ENCODE assay signal across 8 cellular contexts in the genomic region with DNA sequence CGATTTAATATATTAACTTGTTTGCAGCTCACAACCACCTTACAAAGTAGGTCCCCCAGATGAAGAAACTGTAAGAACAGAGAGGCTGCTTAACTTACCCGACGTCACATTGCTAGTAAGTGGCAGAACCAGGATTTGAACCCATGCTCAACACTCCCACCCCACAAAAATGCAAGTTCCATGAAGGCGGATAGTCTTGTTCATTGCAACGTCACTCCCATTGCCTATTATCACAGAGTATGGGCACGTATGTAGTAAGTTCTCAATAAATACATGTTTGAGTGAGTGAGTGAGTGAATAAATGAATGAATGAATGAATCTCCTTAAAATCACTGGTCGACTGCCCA. TPM values are rescaled to one million over a fixed set of nuclear protein-coding genes. Genes with fewer than 3 reads are reported as not detected.
DNase-seq lines count a peak whose midpoint lies in the region; ATAC-seq, FAIRE-seq and TF ChIP-seq lines count a peak whose summit lies in the region.

No MANE protein-coding gene starts in this region.

- H3K36me3 Mint-ChIP-seq in activated CD4-positive, alpha-beta T cell treated with anti-CD3 and anti-CD28 coated beads, Interleukin-2, amount 10 ng/mL, durations not matched to agents 7 days and 5 days (ENCODE audit: low read depth), result no peaks in the 10 kb centered on the region

- CTCF ChIA-PET in activated CD4-positive, alpha-beta T cell treated with anti-CD3 and anti-CD28 coated beads, Interleukin-2, amount 10 ng/mL, durations not matched to agents 7 days and 5 days (lab: Charles Lee), result no interaction called here

- POLR2A ChIA-PET in activated CD4-positive, alpha-beta T cell treated with anti-CD3 and anti-CD28 coated beads, Interleukin-2, amount 10 ng/mL, durations not matched to agents 7 days and 5 days (lab: Charles Lee), result interaction anchor here (0.6 kb wide), 1 partner anchor 29 kb away, joined by 3 read pairs; no protein-coding TSS in a partner anchor

- peak overlapping the region; percentile 83 for H3K9ac ChIP-seq in adipocyte (ENCODE audit: low read length)

- TF ChIP-seq CTCF in left lung (IDR thresholded peaks at IDR 0.05), result no peak

- H3K4me3 ChIP-seq in adipocyte (ENCODE audit: low read length) (peak overlapping the region; percentile 87), left lung (peak overlapping the region; percentile 56 to 76), thymus (ENCODE audit: low read length) (peak overlapping the region; percentile 87)

- no peak for ATAC-seq in left lung

- H3K27me3 ChIP-seq in adipocyte (replicated peaks; ENCODE audit: control insufficient read depth, insufficient read depth, low read length) (peaks cover 5% of the 10 kb centered on the region), left lung (no peaks in the 10 kb centered on the region), thymus (ENCODE audit: control insufficient read depth, insufficient read depth) (no peaks in the 10 kb centered on the region)

- H3K27me3 Mint-ChIP-seq in activated CD4-positive, alpha-beta T cell treated with anti-CD3 and anti-CD28 coated beads, Interleukin-2, amount 10 ng/mL, durations not matched to agents 7 days and 5 days, result peaks cover 10% of the 10 kb centered on the region

- H3K27ac Mint-ChIP-seq in activated CD4-positive, alpha-beta T cell treated with anti-CD3 and anti-CD28 coated beads, Interleukin-2, amount 10 ng/mL, durations not matched to agents 7 days and 5 days, result peak overlapping the region; percentile 90

- no peak for FAIRE-seq in RCC 7860 (lab: Jason Lieb, UNC)

- 70% methylated on average over 7 of the region's 7 CpGs for WGBS in thymus

- intact Hi-C loops in left lung (cut with DNase I), result no loop called here

- H3K27ac ChIP-seq in left lung, result peak overlapping the region in 1 of 2 donors; percentile 80
- H3K27ac ChIP-seq in thymus (ENCODE audit: low read depth), result no peak overlapping the region

- H3K4me1 ChIP-seq in adipocyte (ENCODE audit: control insufficient read depth, insufficient read depth, low read length), result peaks cover 13% of the 10 kb centered on the region
- peaks cover 11 to 41% of the 10 kb centered on the region in 2 donors for H3K4me1 ChIP-seq in left lung
- H3K4me1 ChIP-seq in thymus (ENCODE audit: control insufficient read depth, insufficient read depth, low read length), result peaks cover 7% of the 10 kb centered on the region

- no peak for DNase-seq in activated CD4-positive, alpha-beta T cell treated with anti-CD3 and anti-CD28 coated beads, Interleukin-2, amount 10 ng/mL, durations not matched to agents 7 days and 5 days
- no peak for DNase-seq in activated CD4-positive, alpha-beta T cell treated with anti-CD3 and anti-CD28 coated beads, Interleukin-2, amount 50 U/mL, for 1 hour
- DNase-seq in adipocyte (ENCODE audit: low read depth), result no peak
- DNase-seq in left lung, result no peak
- no peak for DNase-seq in stimulated activated CD4-positive, alpha-beta T cell treated with anti-CD3 and anti-CD28 coated beads, Interleukin-2, amount 100 ng/mL, for 48 hours
- no peak for DNase-seq in globus pallidus (ENCODE audit: low spot score)
- no peak for DNase-seq in RCC 7860 (ENCODE audit: low spot score)

- H3K36me3 ChIP-seq in adipocyte (ENCODE audit: control insufficient read depth, insufficient read depth, low read length, severe bottlenecking) (no peaks in the 10 kb centered on the region), left lung (no peaks in the 10 kb centered on the region), thymus (ENCODE audit: control insufficient read depth, insufficient read depth) (no peaks in the 10 kb centered on the region)

- peaks cover 36% of the 10 kb centered on the region for H3K4me1 Mint-ChIP-seq in activated CD4-positive, alpha-beta T cell treated with anti-CD3 and anti-CD28 coated beads, Interleukin-2, amount 10 ng/mL, durations not matched to agents 7 days and 5 days

- H3K9me3 ChIP-seq in adipocyte (ENCODE audit: control insufficient read depth, low read length) (no peaks in the 10 kb centered on the region), left lung (no peaks in the 10 kb centered on the region), thymus (ENCODE audit: control insufficient read depth) (no peaks in the 10 kb centered on the region)

- H3K4me3 Mint-ChIP-seq in activated CD4-positive, alpha-beta T cell treated with anti-CD3 and anti-CD28 coated beads, Interleukin-2, amount 10 ng/mL, durations not matched to agents 7 days and 5 days, result peak overlapping the region; percentile 91

- H3K9me3 Mint-ChIP-seq in activated CD4-positive, alpha-beta T cell treated with anti-CD3 and anti-CD28 coated beads, Interleukin-2, amount 10 ng/mL, durations not matched to agents 7 days and 5 days, result no peaks in the 10 kb centered on the region

RNA-seq across cellular contexts. Expression of a gene that starts 1.1 kb away (rescaled TPM):
- total RNA-seq in activated CD4-positive, alpha-beta T cell treated with anti-CD3 and anti-CD28 coated beads, Interleukin-2, amount 10 ng/mL, durations not matched to agents 7 days and 5 days, result 1 to 10 TPM; 6.6 to 6.8 TPM
- 10 to 100 TPM; 10.9 to 17.7 TPM for total RNA-seq in left lung
- 3.7 TPM for polyA plus RNA-seq in thymus

RNA-seq across cellular contexts. Expression of a gene that starts 34.4 kb away (rescaled TPM):
- total RNA-seq in activated CD4-positive, alpha-beta T cell treated with anti-CD3 and anti-CD28 coated beads, Interleukin-2, amount 10 ng/mL, durations not matched to agents 7 days and 5 days, result not detected
- 1 to 10 TPM; 5.4 to 7.8 TPM for total RNA-seq in left lung
- polyA plus RNA-seq in thymus, result 5.6 TPM

Comparison
In these comparisons a context has a peak if more than half of its experiments do, and no peak if none do; other contexts are left out.
1. RNA of a gene that starts 34.4 kb away (total RNA-seq): 5.4 to 7.8 TPM in left lung; not detected in activated CD4-positive, alpha-beta T cell treated with anti-CD3 and anti-CD28 coated beads, Interleukin-2, amount 10 ng/mL, durations not matched to agents 7 days and 5 days; every median in the first group is over 4 times any median in the second.
2. Peak in every context shown above with its lines, with median percentiles within 50 percentile points of each other: H3K4me3 ChIP-seq.